1 cellular context compared by ENCODE assay signal in genomic region chr1:117895482-117896114, GRCh38.
TF ChIP-seq lines count a peak whose summit lies in the region.

No MANE protein-coding gene starts in this region.

TF ChIP-seq in K562, 482 proteins besides CTCF, POLR2A, EP300 and RAD21 (continued from another document):
- TF ChIP-seq, protein P1, sequence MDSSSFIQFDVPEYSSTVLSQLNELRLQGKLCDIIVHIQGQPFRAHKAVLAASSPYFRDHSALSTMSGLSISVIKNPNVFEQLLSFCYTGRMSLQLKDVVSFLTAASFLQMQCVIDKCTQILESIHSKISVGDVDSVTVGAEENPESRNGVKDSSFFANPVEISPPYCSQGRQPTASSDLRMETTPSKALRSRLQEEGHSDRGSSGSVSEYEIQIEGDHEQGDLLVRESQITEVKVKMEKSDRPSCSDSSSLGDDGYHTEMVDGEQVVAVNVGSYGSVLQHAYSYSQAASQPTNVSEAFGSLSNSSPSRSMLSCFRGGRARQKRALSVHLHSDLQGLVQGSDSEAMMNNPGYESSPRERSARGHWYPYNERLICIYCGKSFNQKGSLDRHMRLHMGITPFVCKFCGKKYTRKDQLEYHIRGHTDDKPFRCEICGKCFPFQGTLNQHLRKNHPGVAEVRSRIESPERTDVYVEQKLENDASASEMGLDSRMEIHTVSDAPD (CRISPR knock-in tag; IDR thresholded peaks at IDR 0.05), result no peak
- TF ChIP-seq MED1 (CRISPR knock-in tag; IDR thresholded peaks at IDR 0.05; ENCODE audit: borderline replicate concordance) (no peak), SP1 (CRISPR knock-in tag; IDR thresholded peaks at IDR 0.05) (no peak)
